ENCODE assay signal across 9 cellular contexts in the genomic region with DNA sequence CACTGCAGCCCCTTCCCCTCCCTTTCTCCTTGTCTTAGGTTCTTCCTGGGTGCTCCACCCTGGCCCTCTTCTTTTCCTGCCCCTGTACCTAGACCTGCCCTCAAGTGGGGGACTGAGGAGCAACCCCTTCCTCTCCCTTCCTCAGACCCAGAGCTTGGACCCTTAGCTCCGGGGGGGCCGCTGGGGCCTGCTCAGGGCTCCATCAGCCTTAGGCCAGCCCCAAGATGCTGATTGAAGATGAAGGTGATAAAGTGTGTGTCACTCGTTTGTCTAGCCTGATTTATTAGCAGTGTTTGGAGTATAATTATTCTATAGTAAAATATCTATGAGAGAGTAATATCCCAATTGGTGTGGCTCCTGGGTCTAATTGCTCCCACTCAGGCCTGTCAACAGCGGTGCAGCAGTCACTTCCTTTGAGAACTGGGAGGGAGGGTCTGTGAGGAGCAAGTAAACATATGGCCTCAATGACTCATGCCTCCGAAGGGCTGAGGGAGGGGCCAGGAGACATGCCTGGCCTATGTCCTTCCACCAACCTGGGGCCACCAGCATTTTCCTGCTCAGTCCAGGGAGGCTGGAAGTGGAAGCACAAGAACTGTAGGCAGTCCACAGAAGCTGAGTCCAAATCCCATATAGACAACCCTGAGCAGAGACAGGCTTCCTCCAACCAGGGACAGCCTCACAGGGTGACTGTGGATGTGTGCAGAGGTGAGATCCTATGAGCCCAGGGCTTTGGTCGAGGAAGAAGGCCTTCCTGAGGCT.
DNase-seq lines count a peak whose midpoint lies in the region; ATAC-seq and TF ChIP-seq lines count a peak whose summit lies in the region.
"Had no signal": no experiment of that assay in that cellular context is flagged by ENCODE, and none has a peak within 500 bp of the region (broad histone marks: within the 10 kb centered on the region; RNA-seq: fewer than 3 reads in every experiment).

No MANE protein-coding gene starts in this region.

- H3K27me3 Mint-ChIP-seq in GM23338 (ENCODE audit: insufficient read depth, low read depth, poor library complexity), result peaks cover 5% of the 10 kb centered on the region

- H3K4me3 ChIP-seq in GM23338 (no peak overlapping the region), epithelial cell of esophagus (ENCODE audit: low read length) (no peak overlapping the region)

- DNase-seq in GM23338 (ENCODE audit: low spot score) (no peak), NCI-H510A treated with DMSO at 0.1 percent for 48 hours (lab: John Stamatoyannopoulos, UW) (peak; percentile 36), epithelial cell of esophagus (ENCODE audit: low read depth) (peak; percentile 73), renal cortical epithelial cell (ENCODE audit: low read depth) (peak; percentile 70), NCI-H2107 (lab: John Stamatoyannopoulos, UW) (no peak), T1000 (lab: John Stamatoyannopoulos, UW) (no peak)
- DNase-seq: activated T-cell treated with anti-CD3 and anti-CD28 coated beads, Interleukin-2, amount 50 U/mL, for 1 hour; NCI-H1092 had no signal

- ATAC-seq in GM23338, result peak; percentile 55
- ATAC-seq in GM21381 (IDR thresholded peaks at IDR 0.05; ENCODE audit: unreplicated experiment), result no peak

- TF ChIP-seq CTCF in GM23338 (conservative IDR thresholded peaks at IDR 0.05; ENCODE audit: low read depth in 2 of 2) (no peak), epithelial cell of esophagus (IDR thresholded peaks at IDR 0.05; ENCODE audit: insufficient read depth, low read depth, low read length, missing control alignments) (no peak)

- no peaks in the 10 kb centered on the region for H3K79me2 ChIP-seq in GM23338 (replicated peaks; ENCODE audit: insufficient read depth)

- H3K27ac ChIP-seq in GM23338 (ENCODE audit: low read depth), result no peak overlapping the region

- H2AFZ ChIP-seq in GM23338, result no peak overlapping the region

- H3K9me2 ChIP-seq in GM23338 (ENCODE audit: insufficient read depth), result no peaks in the 10 kb centered on the region

- peaks cover 16% of the 10 kb centered on the region for H3K4me1 Mint-ChIP-seq in GM23338

- no peaks in the 10 kb centered on the region for H3F3A ChIP-seq in GM23338 (replicated peaks; ENCODE audit: low read depth)

- no peaks in the 10 kb centered on the region for H3K36me3 ChIP-seq in GM23338 (ENCODE audit: insufficient read depth)

- H3K27ac Mint-ChIP-seq in GM23338, result peak overlapping the region; percentile 72; the same call in 1 of the 2 replicates

- no peaks in the 10 kb centered on the region for H3K27me3 ChIP-seq in GM23338 (ENCODE audit: insufficient read depth)

- H4K20me1 ChIP-seq in GM23338 (replicated peaks; ENCODE audit: insufficient read depth), result no peaks in the 10 kb centered on the region; the same call in 1 of the 2 replicates

- H3K36me3 Mint-ChIP-seq in GM23338 (ENCODE audit: low read depth), result no peaks in the 10 kb centered on the region

- H3K9me3 Mint-ChIP-seq in GM23338, result no peaks in the 10 kb centered on the region

- H3K4me1 ChIP-seq in GM23338 (ENCODE audit: insufficient read depth), result peaks cover 3% of the 10 kb centered on the region

- no peak overlapping the region for H3K4me3 Mint-ChIP-seq in GM23338

- no peak overlapping the region for H3K4me2 ChIP-seq in GM23338

TF ChIP-seq in GM23338, 12 proteins besides CTCF, POLR2A, EP300 and RAD21:
- TF ChIP-seq POLR2AphosphoS5 (IDR thresholded peaks at IDR 0.05; ENCODE audit: low read depth) (no peak), JUNB (IDR thresholded peaks at IDR 0.05; ENCODE audit: unreplicated experiment) (no peak), ZNF462 (CRISPR knock-in tag; IDR thresholded peaks at IDR 0.05) (no peak)

Comparison
In these comparisons a context has a peak if more than half of its experiments do, and no peak if none do; other contexts are left out.
1. DNase-seq: peak in NCI-H510A treated with DMSO at 0.1 percent for 48 hours (single experiment), epithelial cell of esophagus (single experiment) and renal cortical epithelial cell (single experiment); none in GM23338 (single experiment), NCI-H2107 (single experiment) and T1000 (single experiment).